1 cellular context compared by ENCODE assay signal in genomic region chr19:45677351-45678230, GRCh38.
TF ChIP-seq lines count a peak whose summit lies in the region.

No MANE protein-coding gene starts in this region.

TF ChIP-seq in HEK293, 187 proteins besides CTCF, POLR2A, EP300 and RAD21 (continued from another document):
- TF ChIP-seq PRDM10 (tag by site-specific recombination; IDR thresholded peaks at IDR 0.05) (peak; percentile 80), KLF16 (tag by site-specific recombination; IDR thresholded peaks at IDR 0.05) (0 out of 2 replicates have a peak, but pooled peaks have one; percentile 38), ZNF16 (tag by site-specific recombination; IDR thresholded peaks at IDR 0.05; ENCODE audit: low read depth) (peak; percentile 50; the same call in 1 of the 2 replicates)
